In genomic region chr1:205832326-205832751, GRCh38 we compare ENCODE assay signal across 31 cellular contexts. TPM values are rescaled to one million over a fixed set of nuclear protein-coding genes. Genes with fewer than 3 reads are reported as not detected.
DNase-seq lines count a peak whose midpoint lies in the region; ATAC-seq, FAIRE-seq and TF ChIP-seq lines count a peak whose summit lies in the region.
"Had no signal": no experiment of that assay in that cellular context is flagged by ENCODE, and none has a peak within 500 bp of the region (broad histone marks: within the 10 kb centered on the region; RNA-seq: fewer than 3 reads in every experiment).

No MANE protein-coding gene starts in this region.

- H3K27me3 Mint-ChIP-seq in H9 (ENCODE audit: low read depth), result no peaks in the 10 kb centered on the region
- H3K27me3 Mint-ChIP-seq: activated T-cell treated with anti-CD3 and anti-CD28 coated beads, Interleukin-2, amount 50 U/mL, for 24 hours; progenitor cell of endocrine pancreas had no signal

- POLR2A ChIA-PET in GM12878 (lab: Charles Lee), result no interaction called here

- H3K4me3 ChIP-seq in GM12878 (no peak overlapping the region), aorta (ENCODE audit: low read length in 2 of 2) (no peak overlapping the region)
- H3K4me3 ChIP-seq: dorsolateral prefrontal cortex, GM23248, mucosa of descending colon, stomach had no signal

- no peaks in the 10 kb centered on the region for H3K23me2 ChIP-seq in H9 (ENCODE audit: insufficient read length, low read depth, low read length, poor library complexity, severe bottlenecking)

- H4K20me1 ChIP-seq in GM12878 (ENCODE audit: control insufficient read depth, insufficient read depth) (no peaks in the 10 kb centered on the region), H9 (ENCODE audit: control insufficient read depth, insufficient read depth, insufficient read length) (no peaks in the 10 kb centered on the region)

- TF ChIP-seq RAD21 in GM12878 (IDR thresholded peaks at IDR 0.05; ENCODE audit: insufficient read depth, low read depth, low read length), result no peak

- no peak overlapping the region for H3K56ac ChIP-seq in H9 (ENCODE audit: insufficient read length, low read depth, low read length)

- H3K36me3 ChIP-seq in GM12878 (ENCODE audit: control insufficient read depth in 2 of 2, insufficient read depth in 2 of 2, low read length in 1 of 2), result no peaks in the 10 kb centered on the region
- H3K36me3 ChIP-seq in aorta (ENCODE audit: control insufficient read depth in 1 of 2, insufficient read depth in 2 of 2, low read length in 1 of 2), result no peaks in the 10 kb centered on the region
- H3K36me3 ChIP-seq: stomach had no signal

- H3K27ac ChIP-seq in GM12878 (ENCODE audit: control insufficient read depth, insufficient read depth), result no peak overlapping the region
- H3K27ac ChIP-seq in aorta (ENCODE audit: low read depth in 1 of 2, low read length in 2 of 2), result no peak overlapping the region
- H3K27ac ChIP-seq in H9 (ENCODE audit: insufficient read length, low read depth, low read length), result no peak overlapping the region
- H3K27ac ChIP-seq: C4-2B, dorsolateral prefrontal cortex, foreskin keratinocyte, GM23248, HL-60, stomach had no signal

- H3K14ac ChIP-seq in H9 (ENCODE audit: insufficient read depth, low read length), result no peak overlapping the region

- no peak overlapping the region for H2BK20ac ChIP-seq in H9 (ENCODE audit: low read depth, low read length, poor library complexity, severe bottlenecking)

- no peak for TF ChIP-seq POLR2A in GM12878 (IDR thresholded peaks at IDR 0.05; ENCODE audit: low read depth, low read length)

- H3K23ac ChIP-seq in H9 (ENCODE audit: insufficient read length, low read depth, low read length), result no peak overlapping the region

- no peak overlapping the region for H3K9ac ChIP-seq in GM12878 (ENCODE audit: control insufficient read depth, insufficient read depth, low read length)
- H3K9ac ChIP-seq in H9 (ENCODE audit: extremely low read depth, insufficient read length, low read length), result no peak overlapping the region
- H3K9ac ChIP-seq: GM23248 had no signal

- H4K5ac ChIP-seq in H9 (ENCODE audit: insufficient read length, low read depth, low read length), result no peak overlapping the region

- no peak overlapping the region for H3K4me3 Mint-ChIP-seq in H9
- H3K4me3 Mint-ChIP-seq: activated CD4-positive, alpha-beta memory T cell treated with anti-CD3 and anti-CD28 coated beads, Interleukin-2, amount 10 ng/mL, durations not matched to agents 7 days and 5 days; activated T-cell treated with anti-CD3 and anti-CD28 coated beads, Interleukin-2, amount 50 U/mL, for 24 hours; neural crest cell had no signal

- H3K4ac ChIP-seq in H9 (ENCODE audit: low read depth, low read length), result no peak overlapping the region

- no peaks in the 10 kb centered on the region for H3K9me3 Mint-ChIP-seq in H9
- H3K9me3 Mint-ChIP-seq: activated CD4-positive, alpha-beta memory T cell treated with anti-CD3 and anti-CD28 coated beads, Interleukin-2, amount 10 ng/mL, durations not matched to agents 7 days and 5 days; activated T-cell treated with anti-CD3 and anti-CD28 coated beads, Interleukin-2, amount 50 U/mL, for 24 hours; neural crest cell had no signal

- peaks cover 3% of the 10 kb centered on the region for H3K79me1 ChIP-seq in H9 (ENCODE audit: insufficient read depth, low read depth, low read length, poor library complexity, severe bottlenecking)

- 61% methylated on average over 6 of the region's 6 CpGs for WGBS in GM12878 (ENCODE audit: insufficient coverage, insufficient replicate concordance, low lambda C conversion rate, missing lambda C conversion rate)
- 88 to 92% methylated on average over 6 of the region's 6 CpGs for WGBS in aorta, 2 donors
- no CpG with 5 or more reads among the region's 6 CpGs for WGBS in H9 (ENCODE audit: extremely low coverage, insufficient read length, low lambda C conversion rate)

- H3K79me2 ChIP-seq in GM12878 (ENCODE audit: control insufficient read depth, insufficient read depth, low read length) (no peaks in the 10 kb centered on the region), H9 (ENCODE audit: insufficient read depth, low read length) (0 out of 2 replicates have a peak, but pooled peaks cover 2% of the 10 kb centered on the region)

- RAD21 ChIA-PET in GM12878 (lab: Charles Lee; ENCODE audit: unreplicated experiment), result interaction anchor here (0.6 kb wide), 1 partner anchor 198 kb away, joined by 4 read pairs; no protein-coding TSS in a partner anchor

- H3K36me3 Mint-ChIP-seq in H9 (ENCODE audit: insufficient read depth in 1 of 3, low read depth in 3 of 3), result no peaks in the 10 kb centered on the region; a peak in 1 of 7 replicates

- no peak overlapping the region for H3K18ac ChIP-seq in H9 (ENCODE audit: insufficient read length, low read depth, low read length)

- no peak overlapping the region for H4K91ac ChIP-seq in H9 (ENCODE audit: insufficient read length, low read depth, low read length)

- CTCF ChIA-PET in GM12878 (lab: Yijun Ruan, JAX), result no interaction called here

- H3K27ac Mint-ChIP-seq in H9, result no peak overlapping the region
- H3K27ac Mint-ChIP-seq: activated CD4-positive, alpha-beta memory T cell treated with anti-CD3 and anti-CD28 coated beads, Interleukin-2, amount 10 ng/mL, durations not matched to agents 7 days and 5 days; activated T-cell treated with anti-CD3 and anti-CD28 coated beads, Interleukin-2, amount 50 U/mL, for 24 hours; progenitor cell of endocrine pancreas had no signal

- H3K4me1 ChIP-seq in GM12878 (ENCODE audit: control insufficient read depth, insufficient read depth, low read length) (no peaks in the 10 kb centered on the region), aorta (ENCODE audit: control insufficient read depth in 1 of 2, insufficient read depth in 2 of 2, low read length in 2 of 2) (no peaks in the 10 kb centered on the region), H9 (ENCODE audit: insufficient read depth, low read length) (no peaks in the 10 kb centered on the region; the same call in 1 of the 2 replicates)
- H3K4me1 ChIP-seq: foreskin keratinocyte had no signal

- no peak for TF ChIP-seq EP300 in GM12878 (IDR thresholded peaks at IDR 0.05; ENCODE audit: borderline replicate concordance in 1 of 2, control insufficient read depth in 1 of 2, low read depth in 2 of 2, low read length in 2 of 2)

- in situ Hi-C loops in GM12878 (cut with MboI), result no loop called here

- H2AFZ ChIP-seq in GM12878 (ENCODE audit: control insufficient read depth, low read depth, low read length), result no peak overlapping the region
- no peak overlapping the region for H2AFZ ChIP-seq in H9 (ENCODE audit: low read length)
- H2AFZ ChIP-seq: GM23248 had no signal

- H2AK5ac ChIP-seq in H9 (ENCODE audit: insufficient read length, low read length), result no peak overlapping the region

- H3K27me3 ChIP-seq in GM12878 (replicated peaks in 1 of 2; ENCODE audit: control insufficient read depth in 2 of 2, insufficient read depth in 2 of 2, low read length in 1 of 2), result peaks cover 0 to 6% of the 10 kb centered on the region in 2 experiments; a peak in 3 of 4 replicates
- no peaks in the 10 kb centered on the region for H3K27me3 ChIP-seq in aorta (ENCODE audit: control insufficient read depth in 1 of 2, insufficient read depth in 2 of 2, low read length in 1 of 2)
- H3K27me3 ChIP-seq in H9 (ENCODE audit: insufficient read depth, low read length), result no peaks in the 10 kb centered on the region
- H3K27me3 ChIP-seq: dorsolateral prefrontal cortex, stomach had no signal

- no peak overlapping the region for H3T11ph ChIP-seq in H9 (ENCODE audit: low read length)

- H3K4me1 Mint-ChIP-seq in H9, result peaks cover 19% of the 10 kb centered on the region in 2 experiments
- H3K4me1 Mint-ChIP-seq: activated CD4-positive, alpha-beta memory T cell treated with anti-CD3 and anti-CD28 coated beads, Interleukin-2, amount 10 ng/mL, durations not matched to agents 7 days and 5 days had no signal

- no peak overlapping the region for H2BK5ac ChIP-seq in H9 (ENCODE audit: insufficient read length, low read length)

- no peak overlapping the region for H4K8ac ChIP-seq in H9 (replicated peaks; ENCODE audit: insufficient read length, low read depth, low read length)

- no peak overlapping the region for H2BK12ac ChIP-seq in H9 (ENCODE audit: insufficient read length, low read depth, low read length)

- no peak overlapping the region for H2BK120ac ChIP-seq in H9 (ENCODE audit: low read depth, low read length, poor library complexity, severe bottlenecking)

- peak; percentile 42 for ATAC-seq in Right ventricle myocardium inferior
- no peak for ATAC-seq in GM12878
- ATAC-seq in aorta (ENCODE audit: low FRiP score), result peak; percentile 7
- ATAC-seq in GM19035 (IDR thresholded peaks at IDR 0.05; ENCODE audit: unreplicated experiment), result no peak
- ATAC-seq: foreskin keratinocyte, mucosa of descending colon, SK-N-SH treated with all-trans-retinoic acid at 6 μM for 48 hours had no signal

- no peak overlapping the region for H2BK15ac ChIP-seq in H9 (ENCODE audit: low read depth, low read length)

- no peak for TF ChIP-seq CTCF in GM12878 (IDR thresholded peaks at IDR 0.05 in 2 of 3, conservative IDR thresholded peaks at IDR 0.05 in 1 of 3; ENCODE audit: control insufficient read depth in 2 of 3, extremely low read depth in 1 of 3, insufficient read depth in 1 of 3, low read depth in 3 of 3, low read length in 3 of 3)
- no peak for TF ChIP-seq CTCF in H9 (conservative IDR thresholded peaks at IDR 0.05)

- no peak for FAIRE-seq in GM12878 (lab: Jason Lieb, UNC)
- FAIRE-seq: A204.1, small intestine had no signal

- H3K9me3 ChIP-seq in GM12878 (replicated peaks; ENCODE audit: control insufficient read depth, insufficient read depth, low read length) (no peaks in the 10 kb centered on the region), aorta (ENCODE audit: control insufficient read depth, low read length) (no peaks in the 10 kb centered on the region), H9 (ENCODE audit: control insufficient read depth, low read depth, low read length) (no peaks in the 10 kb centered on the region)
- H3K9me3 ChIP-seq: mucosa of descending colon, stomach had no signal

- DNase-seq in Right ventricle myocardium inferior (ENCODE audit: missing footprints), result no peak
- DNase-seq in cardiac septum (ENCODE audit: low spot score), result no peak
- DNase-seq in GM12878 (ENCODE audit: low read depth, low spot score), result no peak
- peak; percentile 39 to 43 for DNase-seq in lung microvascular endothelial cell (ENCODE audit: low read depth in 2 of 2)
- DNase-seq in aorta, result no peak
- DNase-seq in C1 segment of cervical spinal cord (lab: John Stamatoyannopoulos, UW), result no peak
- no peak for DNase-seq in H9
- DNase-seq: activated CD4-positive, alpha-beta memory T cell treated with anti-CD3 and anti-CD28 coated beads, Interleukin-2, amount 10 ng/mL, durations not matched to agents 7 days and 5 days; activated naive CD4-positive, alpha-beta T cell; activated T-cell treated with anti-CD3 and anti-CD28 coated beads, Interleukin-2, amount 50 U/mL, for 24 hours; dorsolateral prefrontal cortex; foreskin keratinocyte; GM23248; IMR-90; kidney glomerular epithelial cell; mucosa of descending colon; NCI-H748 treated with DMSO at 0.1 percent for 48 hours; small intestine; stimulated activated CD4-positive, alpha-beta T cell treated with anti-CD3 and anti-CD28 coated beads, Interleukin-4, amount 100 ng/mL, for 1 hour; stomach; T1000 had no signal

- BruUV-seq in GM12878 (replicated peaks; lab: Mats Ljungman, UMichigan), result no TSS peak

- H3K4me2 ChIP-seq in GM12878 (ENCODE audit: control insufficient read depth, insufficient read depth) (no peak overlapping the region), H9 (ENCODE audit: insufficient read depth, insufficient read length, low read length) (no peak overlapping the region)

- SMC1A ChIA-PET in GM12878 (lab: Charles Lee; ENCODE audit: uncharacterized antibody, unreplicated experiment), result no interaction called here

- intact Hi-C loops in Right ventricle myocardium inferior (cut with DNase I), result no loop called here
- intact Hi-C loops in cardiac septum (cut with DNase I), result no loop called here
- intact Hi-C loops in GM12878 (cut with micrococcal nuclease; ENCODE audit: unreplicated experiment), result no loop called here
- intact Hi-C loops in aorta (cut with DNase I), result no loop called here

RNA-seq across cellular contexts. Expression of gene PM20D1, which starts 17.6 kb away (rescaled TPM):
- total RNA-seq in Right ventricle myocardium inferior (1.7 TPM), cardiac septum (1.7 TPM), GM12878 (2014; rRNA removed) (not detected in 2 replicates), GM12878 (2014; rRNA removed; fragmentation: Illumina TruSeq; extraction: Trizol) (not detected in 2 replicates), GM12878 (2021) (not detected in 2 replicates), lung microvascular endothelial cell (under 0.01 TPM in 1 of 2 replicates, not detected in the other), aorta (1 to 10 TPM in 1 of 2 donors, under 1 TPM in 1; 0.19 to 1.1 TPM), H9 (2021) (not detected in 2 replicates)
- total RNA-seq in GM12878 (2013; cell fraction: nucleolus; rRNA removed), result not detected in 2 replicates
- not detected for polyA plus RNA-seq in GM12878 (2011; ENCODE audit: low read depth)
- polyA plus RNA-seq in GM12878 (2011; rRNA removed) (not detected in 2 replicates), GM12878 (2014; fragmentation: Illumina TruSeq; extraction: Trizol) (not detected in 2 replicates), GM12878 (2014; fragmentation: Nextera tagmentation; extraction: Ambion mirVana) (not detected), GM12878 (2014; rRNA removed) (not detected in 2 replicates), GM12878 (2016; fragmentation: Nextera tagmentation; extraction: Ambion mirVana) (not detected), aorta (under 1 TPM in 1 of 2 donors, not detected in 1; 0.63 TPM)
- polyA plus RNA-seq in GM12878 (2011; cell fraction: cytosol; rRNA removed), result not detected in 2 replicates
- polyA plus RNA-seq in GM12878 (2011; cell fraction: nucleus; rRNA removed), result not detected in 2 replicates
- polyA plus RNA-seq in GM12878 (2012), result not detected in 2 replicates
- polyA minus RNA-seq in GM12878 (2011; rRNA and poly(A)+ RNA removed), result not detected in 2 replicates
- polyA minus RNA-seq in GM12878 (2011; cell fraction: cytosol; rRNA and poly(A)+ RNA removed), result not detected in 2 replicates
- not detected in 2 replicates for polyA minus RNA-seq in GM12878 (2011; cell fraction: nucleus; rRNA and poly(A)+ RNA removed)
- total RNA-seq: epithelial cell of proximal tubule, foreskin keratinocyte, G401, IMR-90, M059J, neural crest cell, progenitor cell of endocrine pancreas had no signal
- polyA plus RNA-seq: foreskin keratinocyte, IMR-90 had no signal

RNA-seq across cellular contexts. Expression of gene SLC41A1, which starts 19.3 kb away (rescaled TPM):
- total RNA-seq in Right ventricle myocardium inferior (458 TPM), cardiac septum (238 TPM), GM12878 (2014; rRNA removed) (0.22 and 0.45 TPM in 2 replicates), GM12878 (2014; rRNA removed; fragmentation: Illumina TruSeq; extraction: Trizol) (0.22 and 0.28 TPM in 2 replicates), GM12878 (2021) (0.40 and 0.69 TPM in 2 replicates), lung microvascular endothelial cell (6.8 and 20.0 TPM in 2 replicates), aorta (10 to 100 TPM; 36.2 to 40.3 TPM), H9 (2021) (18.2 and 19.7 TPM in 2 replicates)
- 1.5 TPM in 2 replicates for total RNA-seq in GM12878 (2013; cell fraction: nucleolus; rRNA removed)
- polyA plus RNA-seq in GM12878 (2011; ENCODE audit: low read depth), result 1.0 TPM
- polyA plus RNA-seq in GM12878 (2011; rRNA removed) (10.6 and 11.3 TPM in 2 replicates), GM12878 (2014; fragmentation: Illumina TruSeq; extraction: Trizol) (0.48 and 0.71 TPM in 2 replicates), GM12878 (2014; fragmentation: Nextera tagmentation; extraction: Ambion mirVana) (under 1 TPM; 0.13 to 0.15 TPM), GM12878 (2014; rRNA removed) (0.36 and 0.40 TPM in 2 replicates), GM12878 (2016; fragmentation: Nextera tagmentation; extraction: Ambion mirVana) (under 1 TPM; 0.24 to 0.96 TPM), aorta (10 to 100 TPM in 1 of 2 donors, 1 to 10 TPM in 1; 7.3 to 24.7 TPM)
- 7.6 and 10.4 TPM in 2 replicates for polyA plus RNA-seq in GM12878 (2011; cell fraction: cytosol; rRNA removed)
- polyA plus RNA-seq in GM12878 (2011; cell fraction: nucleus; rRNA removed), result 15.7 and 18.2 TPM in 2 replicates
- polyA plus RNA-seq in GM12878 (2012), result 1.1 and 1.5 TPM in 2 replicates
- 5.4 and 6.6 TPM in 2 replicates for polyA minus RNA-seq in GM12878 (2011; rRNA and poly(A)+ RNA removed)
- polyA minus RNA-seq in GM12878 (2011; cell fraction: cytosol; rRNA and poly(A)+ RNA removed), result 2.3 and 2.9 TPM in 2 replicates
- polyA minus RNA-seq in GM12878 (2011; cell fraction: nucleus; rRNA and poly(A)+ RNA removed), result 3.6 and 4.0 TPM in 2 replicates

RNA-seq across cellular contexts. Expression of gene RAB29, which starts 57.1 kb away (rescaled TPM):
- 16.6 TPM for total RNA-seq in Right ventricle myocardium inferior
- 21.3 TPM for total RNA-seq in cardiac septum
- 52.7 and 57.1 TPM in 2 replicates for total RNA-seq in GM12878 (2013; cell fraction: nucleolus; rRNA removed)
- 11.7 and 15.9 TPM in 2 replicates for total RNA-seq in GM12878 (2014; rRNA removed)
- total RNA-seq in GM12878 (2014; rRNA removed; fragmentation: Illumina TruSeq; extraction: Trizol), result 16.8 and 18.0 TPM in 2 replicates
- 12.5 TPM in 2 replicates for total RNA-seq in GM12878 (2021)
- 8.1 TPM for polyA plus RNA-seq in GM12878 (2011; ENCODE audit: low read depth)
- 74.5 and 75.5 TPM in 2 replicates for polyA plus RNA-seq in GM12878 (2011; rRNA removed)
- 65.7 and 79.1 TPM in 2 replicates for polyA plus RNA-seq in GM12878 (2011; cell fraction: cytosol; rRNA removed)
- polyA plus RNA-seq in GM12878 (2011; cell fraction: nucleus; rRNA removed), result 22.2 and 26.9 TPM in 2 replicates
- polyA plus RNA-seq in GM12878 (2012), result 13.3 and 14.9 TPM in 2 replicates
- polyA plus RNA-seq in GM12878 (2014; fragmentation: Illumina TruSeq; extraction: Trizol), result 20.5 and 22.6 TPM in 2 replicates
- polyA plus RNA-seq in GM12878 (2014; fragmentation: Nextera tagmentation; extraction: Ambion mirVana), result 10 to 100 TPM; 12.6 to 16.2 TPM
- 15.7 and 15.8 TPM in 2 replicates for polyA plus RNA-seq in GM12878 (2014; rRNA removed)
- 10 to 100 TPM; 13.7 to 14.2 TPM for polyA plus RNA-seq in GM12878 (2016; fragmentation: Nextera tagmentation; extraction: Ambion mirVana)
- polyA minus RNA-seq in GM12878 (2011; rRNA and poly(A)+ RNA removed), result 49.7 and 57.1 TPM in 2 replicates
- 19.2 and 22.4 TPM in 2 replicates for polyA minus RNA-seq in GM12878 (2011; cell fraction: cytosol; rRNA and poly(A)+ RNA removed)
- polyA minus RNA-seq in GM12878 (2011; cell fraction: nucleus; rRNA and poly(A)+ RNA removed), result 15.2 and 23.0 TPM in 2 replicates
- 14.8 and 20.4 TPM in 2 replicates for total RNA-seq in lung microvascular endothelial cell
- 10 to 100 TPM; 19.5 to 38.9 TPM for total RNA-seq in aorta
- polyA plus RNA-seq in aorta, result 10 to 100 TPM; 27.2 to 36.8 TPM
- 4.2 and 4.4 TPM in 2 replicates for total RNA-seq in H9 (2021)

Comparison
In these comparisons a context has a peak if more than half of its experiments do, and no peak if none do; other contexts are left out.
1. ATAC-seq: peak in Right ventricle myocardium inferior (single experiment) and aorta (single experiment); none in GM12878 (single experiment) and GM19035 (single experiment).
2. DNase-seq: peak in lung microvascular endothelial cell (2 of 2); none in Right ventricle myocardium inferior (single experiment), cardiac septum (single experiment), GM12878 (single experiment), aorta (0 of 2), C1 segment of cervical spinal cord (0 of 14) and H9 (single experiment).